ENCODE assay signal across 8 cellular contexts in genomic region chr14:55272922-55273321, GRCh38. TPM values are rescaled to one million over a fixed set of nuclear protein-coding genes. Genes with fewer than 3 reads are reported as not detected.
DNase-seq lines count a peak whose midpoint lies in the region; ATAC-seq and TF ChIP-seq lines count a peak whose summit lies in the region.

No MANE protein-coding gene starts in this region.

- H3K9ac ChIP-seq in Loucy (ENCODE audit: low read depth, low read length, poor library complexity, severe bottlenecking) (peak overlapping the region; percentile 89), colonic mucosa (ENCODE audit: low read depth in 2 of 2, low read length in 2 of 2) (peak overlapping the region in 1 of 2 donors; percentile 96)

- peak overlapping the region; percentile 85 for H3K4me2 ChIP-seq in Loucy (ENCODE audit: low read depth, low read length, poor library complexity, severe bottlenecking)

- intact Hi-C loops in CD4-positive, alpha-beta T cell (cut with DNase I, micrococcal nuclease), result loop anchor here (5.0 kb wide), 5 partner anchors 134 to 876 kb away; partner anchors contain the start of genes CDKN3 (in 1 of the 2), CGRRF1 (in 1 of the 2) and KTN1 (in 1 of the 2)
- intact Hi-C loops in colonic mucosa (cut with DNase I), result loop anchor here (5.0 kb wide), 2 partner anchors 79 to 144 kb away; no protein-coding TSS in a partner anchor

- peak overlapping the region; percentile 96 for H3K4me3 Mint-ChIP-seq in CD4-positive, alpha-beta T cell
- H3K4me3 Mint-ChIP-seq in nephron, result peak overlapping the region; percentile 88 to 94 (median 90)

- H4K20me1 ChIP-seq in Loucy (ENCODE audit: insufficient read depth, low read length, poor library complexity, severe bottlenecking), result peaks cover 39% of the 10 kb centered on the region

- no peaks in the 10 kb centered on the region for H3K9me2 ChIP-seq in Loucy (replicated peaks; ENCODE audit: low read depth, low read length)

- ATAC-seq in CD4-positive, alpha-beta T cell (ENCODE audit: poor library complexity), result no peak
- ATAC-seq in GM19023 (IDR thresholded peaks at IDR 0.05; ENCODE audit: unreplicated experiment), result no peak
- ATAC-seq in HG02884 (IDR thresholded peaks at IDR 0.05; ENCODE audit: unreplicated experiment), result no peak

- no peaks in the 10 kb centered on the region for H3K9me3 ChIP-seq in CD4-positive, alpha-beta T cell (ENCODE audit: control insufficient read depth, low read length)
- H3K9me3 ChIP-seq in Loucy (ENCODE audit: insufficient read depth, low read depth, low read length) (no peaks in the 10 kb centered on the region), colonic mucosa (no peaks in the 10 kb centered on the region)

- CTCF ChIA-PET in CD4-positive, alpha-beta T cell (lab: Charles Lee), result interaction anchor here (1.4 to 3.5 kb wide), 3 partner anchors 25 to 80 kb away, joined by 5 to 49 read pairs (median 15); no protein-coding TSS in a partner anchor

- H3K36me3 Mint-ChIP-seq in CD4-positive, alpha-beta T cell (ENCODE audit: low read depth), result peaks cover 5% of the 10 kb centered on the region
- peaks cover 4% of the 10 kb centered on the region for H3K36me3 Mint-ChIP-seq in nephron (ENCODE audit: low read depth)

- peaks cover 66% of the 10 kb centered on the region for H3K4me1 Mint-ChIP-seq in CD4-positive, alpha-beta T cell (ENCODE audit: low read depth)
- peaks cover 55% of the 10 kb centered on the region for H3K4me1 Mint-ChIP-seq in nephron

- peaks cover 58% of the 10 kb centered on the region for H3K4me1 ChIP-seq in Loucy (ENCODE audit: insufficient read depth, low read length, poor library complexity, severe bottlenecking)
- H3K4me1 ChIP-seq in colonic mucosa, result peaks cover 13% of the 10 kb centered on the region

- TF ChIP-seq CTCF in CD4-positive, alpha-beta T cell (IDR thresholded peaks at IDR 0.05), result no peak
- TF ChIP-seq CTCF in Loucy (conservative IDR thresholded peaks at IDR 0.05; ENCODE audit: low read length) (no peak), colonic mucosa (IDR thresholded peaks at IDR 0.05) (no peak), nephron (IDR thresholded peaks at IDR 0.05; ENCODE audit: unreplicated experiment in 3 of 3) (no peak)

- peaks cover 60% of the 10 kb centered on the region for H3K79me2 ChIP-seq in Loucy (ENCODE audit: insufficient read depth, low read length)

- H2AFZ ChIP-seq in Loucy (ENCODE audit: low read length), result no peak overlapping the region

- no peaks in the 10 kb centered on the region for H3K9me3 Mint-ChIP-seq in CD4-positive, alpha-beta T cell
- H3K9me3 Mint-ChIP-seq in nephron, result no peaks in the 10 kb centered on the region

- H3K36me3 ChIP-seq in Loucy (ENCODE audit: insufficient read depth, low read length) (no peaks in the 10 kb centered on the region), colonic mucosa (no peaks in the 10 kb centered on the region)

- H3K27ac ChIP-seq in CD4-positive, alpha-beta T cell (ENCODE audit: low read depth, low read length), result no peak overlapping the region
- peak overlapping the region; percentile 89 for H3K27ac ChIP-seq in colonic mucosa

- H3F3A ChIP-seq in Loucy (ENCODE audit: low read depth), result peaks cover 11% of the 10 kb centered on the region

- peak overlapping the region; percentile 93 for H3K27ac Mint-ChIP-seq in CD4-positive, alpha-beta T cell
- peak overlapping the region; percentile 35 to 92 (median 68) for H3K27ac Mint-ChIP-seq in nephron

- H3K4me3 ChIP-seq in Loucy (ENCODE audit: low read length, poor library complexity, severe bottlenecking) (peak overlapping the region; percentile 85), colonic mucosa (peak overlapping the region; percentile 96)

- H3K27me3 ChIP-seq in CD4-positive, alpha-beta T cell (ENCODE audit: control insufficient read depth, insufficient read depth, low read length), result no peaks in the 10 kb centered on the region
- H3K27me3 ChIP-seq in Loucy (ENCODE audit: insufficient read depth, low read length, poor library complexity, severe bottlenecking) (no peaks in the 10 kb centered on the region), colonic mucosa (no peaks in the 10 kb centered on the region)

- POLR2A ChIA-PET in CD4-positive, alpha-beta T cell (lab: Charles Lee), result interaction anchor here (2.7 to 3.9 kb wide), 3 partner anchors 60 to 82 kb away, joined by 18 to 42 read pairs (median 21); no protein-coding TSS in a partner anchor

- H3K27me3 Mint-ChIP-seq in CD4-positive, alpha-beta T cell, result no peaks in the 10 kb centered on the region
- H3K27me3 Mint-ChIP-seq in nephron (ENCODE audit: low read depth), result no peaks in the 10 kb centered on the region

- no peak for DNase-seq in CD4-positive, alpha-beta T cell
- DNase-seq in colonic mucosa, result no peak
- no peak for DNase-seq in cerebellar cortex (ENCODE audit: low spot score)
- DNase-seq in NCI-H1930 (lab: John Stamatoyannopoulos, UW), result no peak

RNA-seq across cellular contexts. Expression of gene FBXO34, which starts 1.7 kb away (rescaled TPM):
- 10 to 100 TPM; 28.3 to 29.7 TPM for total RNA-seq in CD4-positive, alpha-beta T cell
- total RNA-seq in colonic mucosa, result 10 to 100 TPM; 39.8 to 70.9 TPM
